15 cellular contexts compared by ENCODE assay signal in the genomic region with DNA sequence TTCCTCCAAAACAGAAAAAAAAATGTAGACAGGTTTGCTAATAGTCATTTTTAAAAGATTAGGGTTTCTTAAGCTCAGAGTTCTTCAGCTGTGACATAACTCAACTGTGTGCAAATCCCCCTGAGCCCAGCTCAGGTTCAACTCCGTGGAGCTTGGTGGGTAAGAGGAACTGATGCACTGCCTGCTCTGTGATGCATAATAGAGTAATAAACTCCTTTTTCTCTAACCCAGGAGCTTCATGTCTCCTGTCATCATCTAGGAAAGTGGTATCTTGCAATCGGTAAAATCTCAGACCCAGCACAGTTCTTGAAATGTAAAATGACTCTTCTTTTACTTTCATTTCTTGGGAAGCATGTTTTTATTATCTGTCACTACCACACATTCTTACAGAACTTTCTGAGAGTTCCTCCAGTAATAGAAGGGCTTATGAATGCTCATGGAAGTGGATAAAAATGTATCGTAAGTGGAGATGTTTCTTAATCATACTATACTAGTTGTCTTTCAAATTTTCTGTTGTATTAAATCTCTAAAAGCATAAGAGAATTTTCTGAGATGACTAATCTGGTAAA.
DNase-seq lines count a peak whose midpoint lies in the region; ATAC-seq and TF ChIP-seq lines count a peak whose summit lies in the region.
"Had no signal": no experiment of that assay in that cellular context is flagged by ENCODE, and none has a peak within 500 bp of the region (broad histone marks: within the 10 kb centered on the region; RNA-seq: fewer than 3 reads in every experiment).

No MANE protein-coding gene starts in this region.

- no peak overlapping the region for H3K4me3 ChIP-seq in PC-3 (ENCODE audit: low read length)
- H3K4me3 ChIP-seq in fibroblast of pulmonary artery (replicated peaks; ENCODE audit: low read depth, low read length), result peak overlapping the region; percentile 43
- H3K4me3 ChIP-seq: mucosa of descending colon, right atrium auricular region had no signal

- no peaks in the 10 kb centered on the region for H3K27me3 ChIP-seq in PC-3 (ENCODE audit: low read length)
- H3K27me3 ChIP-seq: right atrium auricular region had no signal

- H3K27ac ChIP-seq in PC-3 (ENCODE audit: low read length), result no peak overlapping the region
- H3K27ac ChIP-seq: 22Rv1, right atrium auricular region had no signal

- H3K9me3 Mint-ChIP-seq in stimulated activated naive B cell treated with anti-CD40 and anti-IgM and Interleukin-4, amounts not matched to agents 10 μg/mL and 1 μg/mL and 100 μg/mL, for 72 hours, result peaks cover 0 to 6% of the 10 kb centered on the region in 2 donors

- intact Hi-C loops in PC-3 (cut with micrococcal nuclease), result no loop called here

- H3K9me3 ChIP-seq in PC-3 (ENCODE audit: low read length), result no peaks in the 10 kb centered on the region
- H3K9me3 ChIP-seq: mucosa of descending colon, right atrium auricular region had no signal

- H3K9ac ChIP-seq in PC-3 (ENCODE audit: low read length), result no peak overlapping the region

- DNase-seq in NCI-H82 (lab: John Stamatoyannopoulos, UW) (peak; percentile 35), NCI-H82 treated with DMSO at 0.1 percent for 48 hours (lab: John Stamatoyannopoulos, UW; ENCODE audit: unreplicated experiment) (no peak), PC-3 (no peak), fibroblast of pulmonary artery (ENCODE audit: low read depth) (peak; percentile 23)
- DNase-seq in stimulated activated naive B cell treated with anti-CD40 and anti-IgM and Interleukin-4, amounts not matched to agents 10 μg/mL and 1 μg/mL and 100 μg/mL, for 72 hours, result no peak
- no peak for DNase-seq in activated CD4-positive, CD25-positive, alpha-beta regulatory T cell treated with anti-CD3 and anti-CD28 coated beads, Interleukin-2, amount 50 U/mL, for 72 hours
- DNase-seq: activated CD8-positive, alpha-beta memory T cell treated with anti-CD3 and anti-CD28 coated beads for 24 hours; activated naive CD4-positive, alpha-beta T cell treated with anti-CD3 and anti-CD28 coated beads for 36 hours; DMS 273 treated with DMSO at 0.1 percent for 48 hours; mucosa of descending colon had no signal

- H3K4me2 ChIP-seq in PC-3 (ENCODE audit: low read length), result peak overlapping the region; percentile 15; the same call in 1 of the 2 replicates

- H3K4me1 Mint-ChIP-seq in stimulated activated naive B cell treated with anti-CD40 and anti-IgM and Interleukin-4, amounts not matched to agents 10 μg/mL and 1 μg/mL and 100 μg/mL, for 72 hours, result peaks cover 3 to 6% of the 10 kb centered on the region in 2 donors

- CTCF ChIA-PET in PC-3 (lab: Charles Lee), result no interaction called here

- no TSS peak for BruUV-seq in PC-3 (replicated peaks; lab: Mats Ljungman, UMichigan)

- H3K36me3 Mint-ChIP-seq in stimulated activated naive B cell treated with anti-CD40 and anti-IgM and Interleukin-4, amounts not matched to agents 10 μg/mL and 1 μg/mL and 100 μg/mL, for 72 hours, result no peaks in the 10 kb centered on the region

- no peak for TF ChIP-seq CTCF in PC-3 (conservative IDR thresholded peaks at IDR 0.05; ENCODE audit: low read depth, low read length)
- no peak for TF ChIP-seq CTCF in fibroblast of pulmonary artery (IDR thresholded peaks at IDR 0.05; ENCODE audit: low read length, missing control alignments)

- no peaks in the 10 kb centered on the region for H3K4me1 ChIP-seq in PC-3 (ENCODE audit: insufficient read depth, low read length)
- H3K4me1 ChIP-seq: right atrium auricular region had no signal

- no peaks in the 10 kb centered on the region for H3K9me2 ChIP-seq in PC-3 (replicated peaks; ENCODE audit: low read length)

- H3K36me3 ChIP-seq in PC-3 (ENCODE audit: low read depth, low read length), result no peaks in the 10 kb centered on the region
- H3K36me3 ChIP-seq: right atrium auricular region had no signal

- POLR2A ChIA-PET in PC-3 (lab: Charles Lee; ENCODE audit: unreplicated experiment), result no interaction called here

- no peak overlapping the region for H3K27ac Mint-ChIP-seq in stimulated activated naive B cell treated with anti-CD40 and anti-IgM and Interleukin-4, amounts not matched to agents 10 μg/mL and 1 μg/mL and 100 μg/mL, for 72 hours
- H3K27ac Mint-ChIP-seq: activated naive CD4-positive, alpha-beta T cell treated with anti-CD3 and anti-CD28 coated beads for 36 hours had no signal

- ATAC-seq in PC-3 (no peak), HG03135 (IDR thresholded peaks at IDR 0.05; ENCODE audit: unreplicated experiment) (no peak), HG02840 (IDR thresholded peaks at IDR 0.05; ENCODE audit: low FRiP score, unreplicated experiment) (no peak)
- ATAC-seq in stimulated activated naive B cell treated with anti-CD40 and anti-IgM and Interleukin-4, amounts not matched to agents 10 μg/mL and 1 μg/mL and 100 μg/mL, for 72 hours (replicated peaks), result peak; percentile 77 to 86
- ATAC-seq: HCT116, mucosa of descending colon had no signal

- H2AFZ ChIP-seq in PC-3 (ENCODE audit: low read length), result 0 out of 2 replicates have a peak overlapping the region, but pooled peaks have one; percentile 30

- H3K79me2 ChIP-seq in PC-3 (ENCODE audit: low read length), result no peaks in the 10 kb centered on the region

- no peaks in the 10 kb centered on the region for H3K27me3 Mint-ChIP-seq in stimulated activated naive B cell treated with anti-CD40 and anti-IgM and Interleukin-4, amounts not matched to agents 10 μg/mL and 1 μg/mL and 100 μg/mL, for 72 hours

- H4K20me1 ChIP-seq in PC-3 (ENCODE audit: low read length), result no peaks in the 10 kb centered on the region

- H3K4me3 Mint-ChIP-seq in stimulated activated naive B cell treated with anti-CD40 and anti-IgM and Interleukin-4, amounts not matched to agents 10 μg/mL and 1 μg/mL and 100 μg/mL, for 72 hours, result no peak overlapping the region
- H3K4me3 Mint-ChIP-seq: activated naive CD4-positive, alpha-beta T cell treated with anti-CD3 and anti-CD28 coated beads for 36 hours had no signal

- H3F3A ChIP-seq in PC-3 (ENCODE audit: low read length, unreplicated experiment), result no peaks in the 10 kb centered on the region

Comparison
In these comparisons a context has a peak if more than half of its experiments do, and no peak if none do; other contexts are left out.
1. DNase-seq: peak in NCI-H82 (single experiment) and fibroblast of pulmonary artery (single experiment); none in NCI-H82 treated with DMSO at 0.1 percent for 48 hours (single experiment), PC-3 (single experiment), stimulated activated naive B cell treated with anti-CD40 and anti-IgM and Interleukin-4, amounts not matched to agents 10 μg/mL and 1 μg/mL and 100 μg/mL, for 72 hours (single experiment) and activated CD4-positive, CD25-positive, alpha-beta regulatory T cell treated with anti-CD3 and anti-CD28 coated beads, Interleukin-2, amount 50 U/mL, for 72 hours (single experiment).
2. ATAC-seq: peak in stimulated activated naive B cell treated with anti-CD40 and anti-IgM and Interleukin-4, amounts not matched to agents 10 μg/mL and 1 μg/mL and 100 μg/mL, for 72 hours (2 of 2); none in PC-3 (single experiment), HG03135 (single experiment) and HG02840 (single experiment).